ENCODE assay signal across 12 cellular contexts in the genomic region with DNA sequence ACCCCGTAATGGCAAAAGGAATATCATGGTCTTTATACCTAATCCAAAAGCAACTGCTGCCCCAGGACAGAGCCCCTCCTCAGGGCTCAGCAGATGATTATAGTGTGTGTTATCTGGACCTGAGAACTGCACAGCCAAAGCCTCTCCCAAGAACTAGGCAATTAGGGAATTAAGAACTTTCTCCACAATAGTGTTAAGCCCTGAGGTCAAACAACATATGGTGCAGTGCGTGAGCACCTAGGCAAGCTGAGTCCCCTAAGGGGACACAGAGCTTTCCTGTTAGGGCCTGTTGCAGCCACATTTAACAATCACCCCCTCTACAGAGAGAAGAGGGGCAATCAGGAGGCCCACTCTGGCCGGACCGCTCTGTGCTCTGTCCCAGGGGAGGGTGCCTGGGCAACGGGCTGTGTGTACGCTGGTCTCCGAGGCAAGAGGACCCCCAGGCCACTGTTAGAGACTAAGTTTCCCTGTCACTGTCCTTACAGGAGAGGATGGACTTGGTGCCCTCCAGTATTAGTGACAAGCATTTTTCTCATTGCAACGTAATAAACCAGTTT.
DNase-seq lines count a peak whose midpoint lies in the region; ATAC-seq lines count a peak whose summit lies in the region.
"Had no signal": no experiment of that assay in that cellular context is flagged by ENCODE, and none has a peak within 500 bp of the region (broad histone marks: within the 10 kb centered on the region; RNA-seq: fewer than 3 reads in every experiment).

No MANE protein-coding gene starts in this region.

- DNase-seq in ELF-1 (ENCODE audit: low read depth, low spot score) (peak; percentile 41), NCI-H69 (lab: John Stamatoyannopoulos, UW) (peak; percentile 47), retina (peak; percentile 45), kidney glomerular epithelial cell (lab: John Stamatoyannopoulos, UW) (no peak), OCI-M1 (lab: John Stamatoyannopoulos, UW) (no peak)
- DNase-seq: activated CD4-positive, CD25-positive, alpha-beta regulatory T cell; activated naive CD4-positive, alpha-beta T cell treated with Interleukin-2 at 50 U/mL for 16 hours; NCI-H1436 treated with DMSO at 0.1 percent for 48 hours; occipital lobe; stimulated activated naive CD4-positive, alpha-beta T cell had no signal

- no peak overlapping the region for H3K9ac ChIP-seq in iPS-15b (ENCODE audit: low read depth, low read length)

- no peaks in the 10 kb centered on the region for H3K9me3 ChIP-seq in iPS-15b (ENCODE audit: control insufficient read depth, insufficient read depth, low read length)

- ATAC-seq in GM19324 (IDR thresholded peaks at IDR 0.05; ENCODE audit: low FRiP score, unreplicated experiment) = no peak

- peak overlapping the region; percentile 60 for H3K4me3 ChIP-seq in iPS-15b (ENCODE audit: low read depth, low read length)

- H3K4me1 ChIP-seq in iPS-15b (ENCODE audit: control insufficient read depth, insufficient read depth, low read length) = peaks cover 8% of the 10 kb centered on the region

- H3K27me3 ChIP-seq in iPS-15b (ENCODE audit: control insufficient read depth, insufficient read depth, low read length) = peaks cover 84% of the 10 kb centered on the region

- H3K36me3 ChIP-seq in iPS-15b (ENCODE audit: control insufficient read depth, insufficient read depth, low read length) = no peaks in the 10 kb centered on the region

Comparison
In these comparisons a context has a peak if more than half of its experiments do, and no peak if none do; other contexts are left out.
1. DNase-seq: peak in ELF-1 (single experiment), NCI-H69 (single experiment) and retina (single experiment); none in kidney glomerular epithelial cell (single experiment) and OCI-M1 (single experiment).